8 cellular contexts compared by ENCODE assay signal in genomic region chr15:77186518-77187095, GRCh38.
DNase-seq lines count a peak whose midpoint lies in the region; ATAC-seq, FAIRE-seq and TF ChIP-seq lines count a peak whose summit lies in the region.

No MANE protein-coding gene starts in this region.

- ATAC-seq in Panc1, result no peak

- H3K36me3 Mint-ChIP-seq in activated naive CD4-positive, alpha-beta T cell treated with anti-CD3 and anti-CD28 coated beads, Interleukin-2, amount 50 U/mL, for 24 hours, result no peaks in the 10 kb centered on the region
- H3K36me3 Mint-ChIP-seq in nephron progenitor cell (ENCODE audit: low read depth), result peaks cover under 1% of the 10 kb centered on the region

- H3K36me3 ChIP-seq in Panc1 (ENCODE audit: control insufficient read depth, insufficient read depth, low read length) (no peaks in the 10 kb centered on the region), endothelial cell of umbilical vein (ENCODE audit: control insufficient read depth in 2 of 2, extremely low read depth in 1 of 2, insufficient read depth in 2 of 2, low read length in 2 of 2) (no peaks in the 10 kb centered on the region)

- H2AFZ ChIP-seq in endothelial cell of umbilical vein (ENCODE audit: low read depth, low read length), result no peak overlapping the region

- FAIRE-seq in endothelial cell of umbilical vein (lab: Jason Lieb, UNC), result no peak

- TF ChIP-seq POLR2A in endothelial cell of umbilical vein (IDR thresholded peaks at IDR 0.05; ENCODE audit: low read depth, low read length), result no peak

- H3K27me3 ChIP-seq in Panc1 (ENCODE audit: control insufficient read depth, insufficient read depth, low read length) (no peaks in the 10 kb centered on the region), endothelial cell of umbilical vein (ENCODE audit: control insufficient read depth in 2 of 2, insufficient read depth in 2 of 2, low read length in 2 of 2) (no peaks in the 10 kb centered on the region)

- in situ Hi-C loops in Panc1 (cut with HindIII; ENCODE audit: low pct_unique_long_range_greater_than_20kb, low sequenced_read_pairs), result no loop called here

- dilution Hi-C loops in endothelial cell of umbilical vein (cut with MboI; ENCODE audit: extremely low pct_ligation_motif_present, low sequenced_read_pairs), result no loop called here

- H3K9ac ChIP-seq in endothelial cell of umbilical vein (replicated peaks; ENCODE audit: extremely low read depth, insufficient read depth, low read length), result peak overlapping the region; percentile 72

- H3K4me3 Mint-ChIP-seq in activated naive CD4-positive, alpha-beta T cell treated with anti-CD3 and anti-CD28 coated beads, Interleukin-2, amount 50 U/mL, for 24 hours, result no peak overlapping the region
- no peak overlapping the region for H3K4me3 Mint-ChIP-seq in nephron progenitor cell

- TF ChIP-seq CTCF in Panc1 (IDR thresholded peaks at IDR 0.05), result peak; percentile 67
- TF ChIP-seq CTCF in endothelial cell of umbilical vein (IDR thresholded peaks at IDR 0.05; ENCODE audit: extremely low read depth in 1 of 2, insufficient read depth in 1 of 2, low read depth in 1 of 2, low read length in 2 of 2), result peak; percentile 30 to 56
- TF ChIP-seq CTCF in nephron progenitor cell (IDR thresholded peaks at IDR 0.05), result peak; percentile 28

- H3K4me3 ChIP-seq in Panc1 (ENCODE audit: low read depth in 2 of 2, low read length in 2 of 2), result no peak overlapping the region
- H3K4me3 ChIP-seq in endothelial cell of umbilical vein (replicated peaks in 1 of 3; ENCODE audit: insufficient read depth in 1 of 3, low read depth in 1 of 3, low read length in 3 of 3), result no peak overlapping the region

- no peaks in the 10 kb centered on the region for H3K9me3 Mint-ChIP-seq in activated naive CD4-positive, alpha-beta T cell treated with anti-CD3 and anti-CD28 coated beads, Interleukin-2, amount 50 U/mL, for 24 hours
- no peaks in the 10 kb centered on the region for H3K9me3 Mint-ChIP-seq in nephron progenitor cell

- H3K9me3 ChIP-seq in Panc1 (ENCODE audit: control insufficient read depth, insufficient read depth, low read depth, low read length) (no peaks in the 10 kb centered on the region), endothelial cell of umbilical vein (replicated peaks; ENCODE audit: control insufficient read depth, insufficient read depth, low read length) (no peaks in the 10 kb centered on the region)

- POLR2A ChIA-PET in Panc1 (lab: Charles Lee) (no interaction called here), endothelial cell of umbilical vein (lab: Charles Lee) (interaction anchor here (1.1 kb wide), 1 partner anchor 355 kb away, joined by 3 read pairs; no protein-coding TSS in a partner anchor)

- H3K27me3 Mint-ChIP-seq in activated naive CD4-positive, alpha-beta T cell treated with anti-CD3 and anti-CD28 coated beads, Interleukin-2, amount 50 U/mL, for 24 hours, result no peaks in the 10 kb centered on the region
- no peaks in the 10 kb centered on the region for H3K27me3 Mint-ChIP-seq in nephron progenitor cell (ENCODE audit: low read depth, poor library complexity)

- intact Hi-C loops in Panc1 (cut with micrococcal nuclease; ENCODE audit: unreplicated experiment), result loop anchor here (10.0 kb wide), 1 partner anchor 308 kb away; no protein-coding TSS in a partner anchor
- intact Hi-C loops in endothelial cell of umbilical vein (cut with micrococcal nuclease), result loop anchor here (1.0 to 5.0 kb wide), 6 partner anchors 67 to 446 kb away; partner anchors contain the start of genes HMG20A, LINGO1 and PEAK1

- H4K20me1 ChIP-seq in endothelial cell of umbilical vein (replicated peaks; ENCODE audit: control insufficient read depth, extremely low read depth, insufficient read depth, low read length), result no peaks in the 10 kb centered on the region

- no peaks in the 10 kb centered on the region for H3K9me1 ChIP-seq in endothelial cell of umbilical vein (replicated peaks; ENCODE audit: control insufficient read depth, extremely low read depth, insufficient read depth, low read length)

- peaks cover 57% of the 10 kb centered on the region for H3K4me1 Mint-ChIP-seq in activated naive CD4-positive, alpha-beta T cell treated with anti-CD3 and anti-CD28 coated beads, Interleukin-2, amount 50 U/mL, for 24 hours
- H3K4me1 Mint-ChIP-seq in nephron progenitor cell, result peaks cover 7% of the 10 kb centered on the region

- CTCF ChIA-PET in Panc1 (lab: Charles Lee), result interaction anchor here (1.4 to 1.7 kb wide), 2 partner anchors 310 to 357 kb away, joined by 4 to 12 read pairs; no protein-coding TSS in a partner anchor
- CTCF ChIA-PET in endothelial cell of umbilical vein (lab: Charles Lee), result interaction anchor here (0.8 to 8.5 kb wide), 31 partner anchors 9 to 635 kb away, joined by 3 to 256 read pairs (median 5); partner anchors contain the start of gene LINGO1

- peak overlapping the region; percentile 66 for H3K27ac Mint-ChIP-seq in activated naive CD4-positive, alpha-beta T cell treated with anti-CD3 and anti-CD28 coated beads, Interleukin-2, amount 50 U/mL, for 24 hours
- no peak overlapping the region for H3K27ac Mint-ChIP-seq in nephron progenitor cell

- peaks cover 9% of the 10 kb centered on the region for H3K79me2 ChIP-seq in endothelial cell of umbilical vein (ENCODE audit: control insufficient read depth, insufficient read depth, low read length)

- H3K27ac ChIP-seq in Panc1 (ENCODE audit: low read length) (no peak overlapping the region), endothelial cell of umbilical vein (ENCODE audit: insufficient read depth, low read depth, low read length) (peak overlapping the region; percentile 92)

- H3K4me1 ChIP-seq in Panc1 (ENCODE audit: control insufficient read depth, insufficient read depth, low read length), result peaks cover 4% of the 10 kb centered on the region; the same call in 1 of the 2 replicates
- peaks cover 33% of the 10 kb centered on the region for H3K4me1 ChIP-seq in endothelial cell of umbilical vein (ENCODE audit: control insufficient read depth, extremely low read depth, insufficient read depth, low read length)

- DNase-seq in activated naive CD4-positive, alpha-beta T cell (lab: John Stamatoyannopoulos, UW), result no peak
- DNase-seq in Panc1 (ENCODE audit: low read depth, low spot score) (no peak), endothelial cell of umbilical vein (ENCODE audit: low read depth, low spot score) (peak; percentile 66), nephron progenitor cell (no peak), H4 (ENCODE audit: low spot score) (no peak), glomerular visceral epithelial cell (ENCODE audit: extremely low spot score) (no peak)
- no peak for DNase-seq in activated T-cell treated with anti-CD3 and anti-CD28 coated beads, Interleukin-2, amount 50 U/mL, for 48 hours

- BruUV-seq in Panc1 (replicated peaks; lab: Mats Ljungman, UMichigan), result no TSS peak
- no TSS peak for BruUV-seq in endothelial cell of umbilical vein (replicated peaks; lab: Mats Ljungman, UMichigan)

- H3K4me2 ChIP-seq in endothelial cell of umbilical vein (ENCODE audit: insufficient read depth, low read length), result peak overlapping the region; percentile 66

TF ChIP-seq in endothelial cell of umbilical vein, 7 proteins besides CTCF, POLR2A, EP300 and RAD21:
- TF ChIP-seq POLR2AphosphoS5 (IDR thresholded peaks at IDR 0.05; ENCODE audit: insufficient read depth, low read depth, low read length) (no peak), MAX (IDR thresholded peaks at IDR 0.05; ENCODE audit: insufficient read depth, insufficient read length) (no peak), JUN (IDR thresholded peaks at IDR 0.05; ENCODE audit: borderline replicate concordance, insufficient read depth, insufficient read length, low read depth) (no peak), EZH2 (IDR thresholded peaks at IDR 0.05; ENCODE audit: borderline replicate concordance, low read depth, low read length, severe bottlenecking) (no peak), FOS (IDR thresholded peaks at IDR 0.05; ENCODE audit: borderline replicate concordance, insufficient read depth, low read length) (no peak), MYC (IDR thresholded peaks at IDR 0.05; ENCODE audit: low read depth, low read length) (no peak), GATA2 (IDR thresholded peaks at IDR 0.05; ENCODE audit: insufficient read depth, insufficient read length, low read depth, low read length) (no peak)
